18 cellular contexts compared by ENCODE assay signal in the genomic region with DNA sequence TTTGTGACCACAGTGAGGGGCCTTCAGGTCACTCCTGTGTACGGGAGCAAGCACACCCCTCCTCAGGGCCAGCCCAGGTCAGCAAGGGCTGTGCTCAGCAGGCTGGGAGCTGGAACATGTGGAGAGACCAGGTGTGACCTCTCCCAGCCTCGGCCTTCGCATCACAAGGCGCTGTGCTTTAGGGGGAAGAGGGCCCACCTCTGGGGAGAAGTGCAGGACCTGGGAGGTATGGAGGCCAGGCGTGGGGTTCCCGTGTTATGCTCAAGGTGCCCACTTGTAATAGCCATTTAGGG.
"Had no signal": no experiment of that assay in that cellular context is flagged by ENCODE, and none has a peak within 500 bp of the region (broad histone marks: within the 10 kb centered on the region; RNA-seq: fewer than 3 reads in every experiment).

No MANE protein-coding gene starts in this region.

- H3K27ac ChIP-seq: SJSA1, SK-N-MC had no signal

- H3K36me3 ChIP-seq: SJSA1 had no signal

- H3K9me3 ChIP-seq: SJSA1 had no signal

- H3K27me3 ChIP-seq: SJSA1 had no signal

- H3K4me3 ChIP-seq: SJSA1, SK-N-MC had no signal

- DNase-seq: KBM-7, NCI-H1092, NCI-H1105 treated with DMSO at 0.1 percent for 48 hours, NCI-H1417 treated with DMSO at 0.1 percent for 48 hours, NCI-H187, NCI-H2029, NCI-H2081 treated with DMSO at 0.1 percent for 48 hours, NCI-H2171, NCI-H226, NCI-H446, NCI-H510A, NCI-H526, RPMI8226, SIG-M5, SW 1271 had no signal

- FAIRE-seq: RCC 7860 had no signal
